Comparison of ENCODE assay signal across 1 cellular context in genomic region chr20:717271-717670, GRCh38.
TF ChIP-seq lines count a peak whose summit lies in the region.

No MANE protein-coding gene starts in this region.

TF ChIP-seq in HepG2, 621 proteins besides CTCF, POLR2A, EP300 and RAD21:
- no peak for TF ChIP-seq ZNF3 (CRISPR knock-in tag; IDR thresholded peaks at IDR 0.05)
- no peak for TF ChIP-seq PBX3 (CRISPR knock-in tag; IDR thresholded peaks at IDR 0.05; ENCODE audit: borderline replicate concordance)
- TF ChIP-seq CENPX (CRISPR knock-in tag; IDR thresholded peaks at IDR 0.05): no peak
- TF ChIP-seq ZNF629 (CRISPR knock-in tag; conservative IDR thresholded peaks at IDR 0.05): peak; percentile 74
- TF ChIP-seq DMAP1 (CRISPR knock-in tag; IDR thresholded peaks at IDR 0.05): no peak
